ENCODE assay signal across 9 cellular contexts in genomic region chr3:73848173-73848751, GRCh38.
DNase-seq lines count a peak whose midpoint lies in the region; ATAC-seq and TF ChIP-seq lines count a peak whose summit lies in the region.
"Had no signal": no experiment of that assay in that cellular context is flagged by ENCODE, and none has a peak within 500 bp of the region (broad histone marks: within the 10 kb centered on the region; RNA-seq: fewer than 3 reads in every experiment).

No MANE protein-coding gene starts in this region.

- H3K79me2 ChIP-seq in GM23338 (replicated peaks; ENCODE audit: insufficient read depth) = no peaks in the 10 kb centered on the region

- no peak overlapping the region for H3K4me2 ChIP-seq in GM23338

- no peak overlapping the region for H3K4me3 ChIP-seq in GM23338
- H3K4me3 ChIP-seq in ovary = no peak overlapping the region
- H3K4me3 ChIP-seq: SJCRH30 had no signal

- H3F3A ChIP-seq in GM23338 (replicated peaks; ENCODE audit: low read depth) = no peaks in the 10 kb centered on the region

- peak; percentile 68 for ATAC-seq in GM23338

- no peak overlapping the region for H2AFZ ChIP-seq in GM23338

- no peak overlapping the region for H3K4me3 Mint-ChIP-seq in GM23338
- no peak overlapping the region for H3K4me3 Mint-ChIP-seq in activated naive CD4-positive, alpha-beta T cell treated with anti-CD3 and anti-CD28 coated beads, Interleukin-2, amount 10 ng/mL, durations not matched to agents 7 days and 5 days

- intact Hi-C loops in ovary (cut with DNase I) = loop anchor here (5.0 to 10.0 kb wide), 3 partner anchors 223 to 743 kb away; partner anchors contain the start of gene PDZRN3 (in 2 of the 4)

- H3K4me1 ChIP-seq in GM23338 (ENCODE audit: insufficient read depth) (peaks cover 3% of the 10 kb centered on the region), ovary (ENCODE audit: insufficient read depth) (no peaks in the 10 kb centered on the region)
- H3K4me1 ChIP-seq: SJCRH30 had no signal

- H3K27me3 ChIP-seq in GM23338 (ENCODE audit: insufficient read depth) (no peaks in the 10 kb centered on the region), ovary (no peaks in the 10 kb centered on the region)
- H3K27me3 ChIP-seq: SJCRH30 had no signal

- no peak for TF ChIP-seq POLR2A in ovary (IDR thresholded peaks at IDR 0.05)

- H3K9me3 Mint-ChIP-seq in GM23338 = peaks cover 3% of the 10 kb centered on the region; the same call in 1 of the 3 replicates
- peaks cover 6% of the 10 kb centered on the region for H3K9me3 Mint-ChIP-seq in activated naive CD4-positive, alpha-beta T cell treated with anti-CD3 and anti-CD28 coated beads, Interleukin-2, amount 10 ng/mL, durations not matched to agents 7 days and 5 days

- peak; percentile 70 for DNase-seq in GM23338 (ENCODE audit: low spot score)
- DNase-seq in NCI-H748 treated with DMSO at 0.1 percent for 48 hours (lab: John Stamatoyannopoulos, UW) = peak; percentile 22
- peak; percentile 33 for DNase-seq in epidermal melanocyte (ENCODE audit: insufficient read length, low spot score)
- no peak for DNase-seq in ovary
- no peak for DNase-seq in activated CD4-positive, alpha-beta T cell treated with anti-CD3 and anti-CD28 coated beads for 1 hour
- no peak for DNase-seq in activated naive CD4-positive, alpha-beta T cell (lab: John Stamatoyannopoulos, UW)
- no peak for DNase-seq in activated naive CD4-positive, alpha-beta T cell treated with anti-CD3 and anti-CD28 coated beads, Interleukin-2, amount 10 ng/mL, durations not matched to agents 7 days and 5 days
- no peak for DNase-seq in ureter (ENCODE audit: low spot score)

- CTCF ChIA-PET in activated naive CD4-positive, alpha-beta T cell treated with anti-CD3 and anti-CD28 coated beads, Interleukin-2, amount 10 ng/mL, durations not matched to agents 7 days and 5 days (lab: Charles Lee) = interaction anchor here (0.8 kb wide), 1 partner anchor 340 kb away, joined by 3 read pairs; no protein-coding TSS in a partner anchor

- H3K27ac ChIP-seq in GM23338 (ENCODE audit: low read depth) (no peak overlapping the region), ovary (no peak overlapping the region)
- H3K27ac ChIP-seq: SJCRH30 had no signal

- no peaks in the 10 kb centered on the region for H3K36me3 ChIP-seq in GM23338 (ENCODE audit: insufficient read depth)
- H3K36me3 ChIP-seq in ovary = no peaks in the 10 kb centered on the region
- H3K36me3 ChIP-seq: SJCRH30 had no signal

- no peaks in the 10 kb centered on the region for H4K20me1 ChIP-seq in GM23338 (replicated peaks; ENCODE audit: insufficient read depth)

- H3K36me3 Mint-ChIP-seq in GM23338 (ENCODE audit: low read depth) = no peaks in the 10 kb centered on the region
- H3K36me3 Mint-ChIP-seq in activated naive CD4-positive, alpha-beta T cell treated with anti-CD3 and anti-CD28 coated beads, Interleukin-2, amount 10 ng/mL, durations not matched to agents 7 days and 5 days = no peaks in the 10 kb centered on the region

- H3K9me2 ChIP-seq in GM23338 (ENCODE audit: insufficient read depth) = 0 out of 2 replicates have a peak, but pooled peaks cover 6% of the 10 kb centered on the region

- H3K4me1 Mint-ChIP-seq in GM23338 = peaks cover 12% of the 10 kb centered on the region
- H3K4me1 Mint-ChIP-seq in activated naive CD4-positive, alpha-beta T cell treated with anti-CD3 and anti-CD28 coated beads, Interleukin-2, amount 10 ng/mL, durations not matched to agents 7 days and 5 days = no peaks in the 10 kb centered on the region

- no peaks in the 10 kb centered on the region for H3K9me3 ChIP-seq in ovary
- H3K9me3 ChIP-seq: SJCRH30 had no signal

- 20 to 25% (median 20%) methylated on average over 4 of the region's 4 CpGs for WGBS in ovary, 3 donors

- no peaks in the 10 kb centered on the region for H3K27me3 Mint-ChIP-seq in GM23338 (ENCODE audit: insufficient read depth, low read depth, poor library complexity)
- no peaks in the 10 kb centered on the region for H3K27me3 Mint-ChIP-seq in activated naive CD4-positive, alpha-beta T cell treated with anti-CD3 and anti-CD28 coated beads, Interleukin-2, amount 10 ng/mL, durations not matched to agents 7 days and 5 days

- no peak overlapping the region for H3K27ac Mint-ChIP-seq in GM23338
- no peak overlapping the region for H3K27ac Mint-ChIP-seq in activated naive CD4-positive, alpha-beta T cell treated with anti-CD3 and anti-CD28 coated beads, Interleukin-2, amount 10 ng/mL, durations not matched to agents 7 days and 5 days

- TF ChIP-seq CTCF in GM23338 (conservative IDR thresholded peaks at IDR 0.05; ENCODE audit: low read depth in 2 of 2) = peak; percentile 65 to 92
- peak; percentile 42 to 75 (median 71) for TF ChIP-seq CTCF in ovary (IDR thresholded peaks at IDR 0.05)

- no peak for TF ChIP-seq EP300 in ovary (IDR thresholded peaks at IDR 0.05)

TF ChIP-seq in GM23338, 12 proteins besides CTCF, POLR2A, EP300 and RAD21 (continues in another document):
- TF ChIP-seq EZH2phosphoT487 (IDR thresholded peaks at IDR 0.05; ENCODE audit: unreplicated experiment) (no peak), NANOG (IDR thresholded peaks at IDR 0.05; ENCODE audit: borderline replicate concordance) (no peak), CREB1 (CRISPR knock-in tag; IDR thresholded peaks at IDR 0.05; ENCODE audit: low read depth) (no peak), ZNF114 (CRISPR knock-in tag; IDR thresholded peaks at IDR 0.05) (no peak), STAT1 (IDR thresholded peaks at IDR 0.05; ENCODE audit: unreplicated experiment) (no peak), ETS1 (IDR thresholded peaks at IDR 0.05) (no peak), EZH2 (IDR thresholded peaks at IDR 0.05; ENCODE audit: low read depth, unreplicated experiment) (no peak), JUNB (IDR thresholded peaks at IDR 0.05; ENCODE audit: unreplicated experiment) (no peak), POLR2AphosphoS5 (IDR thresholded peaks at IDR 0.05; ENCODE audit: low read depth) (no peak), ZNF331 (CRISPR knock-in tag; IDR thresholded peaks at IDR 0.05; ENCODE audit: low read depth) (no peak)

Comparison
In these comparisons a context has a peak if more than half of its experiments do, and no peak if none do; other contexts are left out.
1. DNase-seq: peak in GM23338 (single experiment), NCI-H748 treated with DMSO at 0.1 percent for 48 hours (single experiment) and epidermal melanocyte (single experiment); none in ovary (0 of 5), activated CD4-positive, alpha-beta T cell treated with anti-CD3 and anti-CD28 coated beads for 1 hour (single experiment), activated naive CD4-positive, alpha-beta T cell (0 of 4), activated naive CD4-positive, alpha-beta T cell treated with anti-CD3 and anti-CD28 coated beads, Interleukin-2, amount 10 ng/mL, durations not matched to agents 7 days and 5 days (single experiment) and ureter (single experiment).